ENCODE assay signal across 29 cellular contexts in the genomic region with DNA sequence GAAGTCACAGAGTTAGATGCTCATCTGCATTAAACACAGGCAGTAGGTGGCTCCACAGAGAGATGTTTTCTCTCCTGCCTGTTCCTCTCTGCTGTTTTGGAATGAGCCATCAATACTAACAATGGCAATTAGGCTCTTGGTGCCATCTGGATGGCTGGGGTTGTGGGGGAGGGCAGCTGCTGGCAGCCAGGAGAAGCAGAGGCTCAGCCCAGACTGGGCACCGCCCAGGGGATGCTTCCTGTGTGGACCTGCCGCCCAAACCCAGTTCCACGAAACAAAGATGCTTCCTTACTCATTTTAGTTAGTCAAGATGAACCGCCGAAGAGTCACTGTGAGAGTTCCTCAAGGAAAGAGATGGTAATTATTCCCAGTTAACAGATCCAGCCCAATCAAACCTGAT. TPM values are rescaled to one million over a fixed set of nuclear protein-coding genes. Genes with fewer than 3 reads are reported as not detected.
"Had no signal": no experiment of that assay in that cellular context is flagged by ENCODE, and none has a peak within 500 bp of the region (broad histone marks: within the 10 kb centered on the region; RNA-seq: fewer than 3 reads in every experiment).

No MANE protein-coding gene starts in this region.

- H3K27ac ChIP-seq: brain microvascular endothelial cell, left lung, tibial artery, VCaP had no signal

- ATAC-seq: activated T-cell treated with anti-CD3 and anti-CD28 coated beads, Interleukin-2, amount 50 U/mL, for 72 hours; left lung had no signal

- FAIRE-seq: colon, endometrium, frontal cortex, urothelium cell line had no signal

- H3K27me3 ChIP-seq: brain microvascular endothelial cell, dorsolateral prefrontal cortex had no signal

- H3K36me3 ChIP-seq: brain microvascular endothelial cell, left lung, tibial artery had no signal

- H3K4me1 ChIP-seq: left lung, tibial artery had no signal

- DNase-seq: activated CD4-positive, CD25-positive, alpha-beta regulatory T cell treated with anti-CD3 and anti-CD28 coated beads, Interleukin-2, amount 50 U/mL, for 72 hours; activated effector memory CD4-positive, alpha-beta T cell treated with anti-CD3 and anti-CD28 coated beads, Interleukin-2, amount 50 U/mL, for 16 hours; activated naive CD4-positive, alpha-beta T cell treated with anti-CD3 and anti-CD28 coated beads, Interleukin-2, amount 50 U/mL, for 16 hours; activated T-cell treated with anti-CD3 and anti-CD28 coated beads, Interleukin-2, amount 50 U/mL, for 72 hours; aorta; brain microvascular endothelial cell; central memory CD4-positive, alpha-beta T cell; erythroblast; head of caudate nucleus; left lung; midbrain; nephron progenitor cell; retina; stimulated activated CD4-positive, alpha-beta T cell treated with anti-CD3 and anti-CD28 coated beads, Interleukin-12 subunit alpha, Interleukin-12 subunit beta, amount 100 ng/mL, for 4 hours; stimulated activated CD4-positive, alpha-beta T cell treated with anti-CD3 and anti-CD28 coated beads, Interleukin-1b, Interleukin-23, amount 100 ng/mL, for 48 hours; stimulated activated CD8-positive, alpha-beta memory T cell treated with anti-CD3 and anti-CD28 coated beads, Interleukin-4, amount 100 ng/mL, for 48 hours; stimulated activated naive CD4-positive, alpha-beta T cell treated with Interleukin-2 at 50 U/mL for 16 hours; tibial artery had no signal

- H3K4me3 ChIP-seq: dorsolateral prefrontal cortex, left lung, tibial artery had no signal

- H3K9me3 ChIP-seq: left lung, tibial artery had no signal

RNA-seq across cellular contexts. Expression of a gene that starts 50.8 kb away (rescaled TPM):
- total RNA-seq: activated CD8-positive, alpha-beta memory T cell treated with anti-CD3 and anti-CD28 coated beads for 36 hours; activated T-cell treated with anti-CD3 and anti-CD28 coated beads, Interleukin-2, amount 50 U/mL, for 72 hours; left lung; myocyte; omental fat pad; posterior vena cava; subcutaneous adipose tissue had no signal
- polyA plus RNA-seq: aorta had no signal
